ENCODE assay signal across 35 cellular contexts in the genomic region with DNA sequence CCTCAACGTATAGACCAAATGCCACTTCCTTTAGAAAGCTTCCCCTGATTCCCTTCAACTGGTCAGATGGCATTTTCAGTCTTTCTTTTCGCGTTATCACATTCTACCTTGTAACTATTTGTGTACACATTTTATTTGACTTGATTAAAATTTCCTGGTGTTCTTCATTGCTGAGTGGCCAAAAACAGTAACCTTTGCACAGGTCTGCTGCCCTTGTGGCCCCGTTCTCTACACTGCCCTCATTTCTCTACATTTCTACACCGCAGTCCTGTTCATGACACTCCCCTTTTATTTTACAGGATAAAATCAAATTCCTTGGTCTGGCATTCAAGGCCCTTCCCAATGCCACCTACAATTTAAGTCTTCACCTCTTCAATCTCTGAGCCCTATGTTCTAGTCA.
"Had no signal": no experiment of that assay in that cellular context is flagged by ENCODE, and none has a peak within 500 bp of the region (broad histone marks: within the 10 kb centered on the region; RNA-seq: fewer than 3 reads in every experiment).

No MANE protein-coding gene starts in this region.

- H3K4me2 ChIP-seq: KMS-11 had no signal

- H3K9ac ChIP-seq: KMS-11 had no signal

- H3K36me3 ChIP-seq: MG63 had no signal

- H3K4me3 ChIP-seq: MG63 had no signal

- DNase-seq: Karpas-422, Kasumi-1, MG63, MM.1S, MV-4-11, NCI-H1048, NCI-H1092, NCI-H1092 treated with DMSO at 0.1 percent for 48 hours, NCI-H1105, NCI-H1105 treated with DMSO at 0.1 percent for 48 hours, NCI-H1417, NCI-H1417 treated with DMSO at 0.1 percent for 48 hours, NCI-H1436, NCI-H1436 treated with DMSO at 0.1 percent for 48 hours, NCI-H146, NCI-H1694, NCI-H1694 treated with DMSO at 0.1 percent for 48 hours, NCI-H187, NCI-H187 treated with DMSO at 0.1 percent for 48 hours, NCI-H1930, NCI-H2029, NCI-H2029 treated with DMSO at 0.1 percent for 48 hours, NCI-H2081, NCI-H2081 treated with DMSO at 0.1 percent for 48 hours, NCI-H2107, NCI-H2171, NCI-H2171 treated with DMSO at 0.1 percent for 48 hours, NCI-H2227 treated with DMSO at 0.1 percent for 48 hours, NCI-H226, NCI-H345, NCI-H446, NCI-H446 treated with DMSO at 0.1 percent for 48 hours, NCI-H510A, NCI-H510A treated with DMSO at 0.1 percent for 48 hours had no signal

- H3K27ac ChIP-seq: KMS-11 had no signal
